Comparison of ENCODE assay signal across 16 cellular contexts in genomic region chr15:36914962-36915808, GRCh38.
A peak's percentile ranks its signal among the peaks of the same experiment; 100 is the strongest.
DNase-seq lines count a peak whose midpoint lies in the region; ATAC-seq and TF ChIP-seq lines count a peak whose summit lies in the region.
"Had no signal": no experiment of that assay in that cellular context is flagged by ENCODE, and none has a peak within 500 bp of the region (broad histone marks: within the 10 kb centered on the region; RNA-seq: fewer than 3 reads in every experiment).

No MANE protein-coding gene starts in this region.

- no peak for TF ChIP-seq CTCF in spleen (IDR thresholded peaks at IDR 0.05 in 8 of 11, conservative IDR thresholded peaks at IDR 0.05 in 3 of 11)

- DNase-seq in NCI-H187 (lab: John Stamatoyannopoulos, UW) (peak; percentile 17 to 20), astrocyte of the hippocampus (ENCODE audit: low read depth, low spot score) (peak; percentile 29), right cardiac atrium (no peak), spleen (no peak), T-helper 1 cell (no peak), NCI-H1694 treated with DMSO at 0.1 percent for 48 hours (lab: John Stamatoyannopoulos, UW) (no peak), EL (no peak)
- DNase-seq in activated naive CD4-positive, alpha-beta T cell (lab: John Stamatoyannopoulos, UW) = no peak
- DNase-seq: activated naive CD8-positive, alpha-beta T cell treated with anti-CD3 and anti-CD28 coated beads, Interleukin-2, amount 10 ng/mL, durations not matched to agents 7 days and 5 days; cortex of kidney; DMS153; NCI-H1092 treated with DMSO at 0.1 percent for 48 hours; stomach; T-helper 2 cell had no signal

- H3K27ac ChIP-seq in right cardiac atrium (ENCODE audit: low read length) (peak overlapping the region; percentile 98), spleen (peak overlapping the region in 7 of 8 donors; percentile 18 to 73 (median 54))

- TF ChIP-seq POLR2A in spleen (IDR thresholded peaks at IDR 0.05) = no peak

- no peaks in the 10 kb centered on the region for H3K36me3 ChIP-seq in spleen
- H3K36me3 ChIP-seq: stomach had no signal

- intact Hi-C loops in right cardiac atrium (cut with DNase I) = no loop called here
- intact Hi-C loops in spleen (cut with DNase I; ENCODE audit: low total_unique reads) = no loop called here

- H3K4me3 ChIP-seq in right cardiac atrium (ENCODE audit: low read length) (no peak overlapping the region), spleen (no peak overlapping the region)
- H3K4me3 ChIP-seq: K562, stomach had no signal

- H3K4me1 ChIP-seq in right cardiac atrium (ENCODE audit: control insufficient read depth, insufficient read depth, low read length) = peaks cover 6% of the 10 kb centered on the region
- H3K4me1 ChIP-seq in spleen = peaks cover 0 to 14% (median 0%) of the 10 kb centered on the region in 6 donors

- WGBS in right cardiac atrium = 24% methylated on average over 3 of the region's 3 CpGs
- WGBS in spleen, 5 donors = 47 to 87% (median 69%) methylated on average over 3 of the region's 3 CpGs

- H3K27me3 ChIP-seq in right cardiac atrium (ENCODE audit: control insufficient read depth, insufficient read depth) (no peaks in the 10 kb centered on the region), spleen (replicated peaks in 1 of 7) (no peaks in the 10 kb centered on the region)
- H3K27me3 ChIP-seq: stomach had no signal

- ATAC-seq in right cardiac atrium = peak; percentile 88 to 90
- ATAC-seq: esophagus mucosa, K562 had no signal

- H3K9me3 ChIP-seq in right cardiac atrium (ENCODE audit: control insufficient read depth, low read length) (no peaks in the 10 kb centered on the region), spleen (no peaks in the 10 kb centered on the region)
- H3K9me3 ChIP-seq: stomach had no signal

Comparison
In these comparisons a context has a peak if more than half of its experiments do, and no peak if none do; other contexts are left out.
1. DNase-seq: peak in NCI-H187 (2 of 2) and astrocyte of the hippocampus (single experiment); none in right cardiac atrium (0 of 3), spleen (single experiment), activated naive CD4-positive, alpha-beta T cell (0 of 4), T-helper 1 cell (0 of 5), NCI-H1694 treated with DMSO at 0.1 percent for 48 hours (single experiment) and EL (single experiment).